8 cellular contexts compared by ENCODE assay signal in the genomic region with DNA sequence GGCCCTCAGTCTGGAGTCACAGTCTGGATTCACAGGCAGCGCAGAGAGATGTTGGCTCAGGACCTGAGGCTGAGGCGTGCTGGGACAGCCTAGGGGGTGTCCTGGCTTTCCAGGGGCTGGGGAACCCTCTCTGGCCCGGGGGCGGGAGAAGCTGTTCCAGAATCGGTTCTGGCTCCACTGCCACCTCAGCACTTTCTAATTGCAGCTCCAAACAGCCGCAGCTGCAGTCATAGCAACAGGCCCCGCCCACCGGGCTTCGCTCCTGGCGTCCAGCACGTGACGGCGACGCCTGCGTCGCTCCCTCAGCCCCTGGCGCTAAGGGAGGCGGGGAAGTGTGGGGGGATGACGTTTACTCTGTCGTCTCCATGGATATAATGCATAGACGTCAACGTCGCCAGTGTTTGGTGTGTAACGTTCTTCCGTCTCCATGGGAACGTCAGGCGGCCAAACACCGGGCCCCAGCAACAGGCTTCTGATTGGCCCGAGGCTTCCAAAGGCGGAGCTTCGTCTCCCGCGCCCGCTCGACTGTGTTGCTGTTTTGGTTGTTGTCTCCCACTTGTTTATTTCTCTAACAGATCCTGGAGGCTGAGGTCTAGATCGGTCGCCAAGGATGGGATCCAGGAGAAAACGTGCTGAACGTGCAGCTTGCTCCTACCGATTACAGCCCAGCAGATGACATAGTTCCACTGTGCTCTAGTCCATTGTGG. TPM values are rescaled to one million over a fixed set of nuclear protein-coding genes. Genes with fewer than 3 reads are reported as not detected.
DNase-seq lines count a peak whose midpoint lies in the region; ATAC-seq and TF ChIP-seq lines count a peak whose summit lies in the region.

No MANE protein-coding gene starts in this region.

- peak overlapping the region; percentile 76 for H3K4me3 Mint-ChIP-seq in activated CD4-positive, alpha-beta memory T cell treated with anti-CD3 and anti-CD28 coated beads, Interleukin-2, amount 10 ng/mL, durations not matched to agents 7 days and 5 days

- CTCF ChIA-PET in activated CD4-positive, alpha-beta memory T cell treated with anti-CD3 and anti-CD28 coated beads, Interleukin-2, amount 10 ng/mL, durations not matched to agents 7 days and 5 days (lab: Charles Lee): interaction anchor here (0.6 to 1.9 kb wide), 7 partner anchors 9 to 254 kb away, joined by 3 to 7 read pairs (median 4); no protein-coding TSS in a partner anchor

- H3K27me3 Mint-ChIP-seq in activated CD4-positive, alpha-beta memory T cell treated with anti-CD3 and anti-CD28 coated beads, Interleukin-2, amount 10 ng/mL, durations not matched to agents 7 days and 5 days: peaks cover 44% of the 10 kb centered on the region

- H3K27ac ChIP-seq in C4-2B (peak overlapping the region; percentile 85), dorsolateral prefrontal cortex (peak overlapping the region; percentile 68 to 100 (median 96)), liver (ENCODE audit: low read depth in 1 of 2, low read length in 2 of 2) (peak overlapping the region; percentile 98 to 100)

- H3K9ac ChIP-seq in liver (ENCODE audit: low read depth in 1 of 2, low read length in 2 of 2): peak overlapping the region; percentile 94 to 95

- H3K4me1 Mint-ChIP-seq in activated CD4-positive, alpha-beta memory T cell treated with anti-CD3 and anti-CD28 coated beads, Interleukin-2, amount 10 ng/mL, durations not matched to agents 7 days and 5 days: peaks cover 23% of the 10 kb centered on the region

- H3K4me1 ChIP-seq in liver (ENCODE audit: control insufficient read depth in 4 of 4, insufficient read depth in 4 of 4, low read length in 3 of 4): peaks cover 10 to 27% (median 13%) of the 10 kb centered on the region in 4 donors

- H3K4me3 ChIP-seq in dorsolateral prefrontal cortex: peak overlapping the region; percentile 35 to 78 (median 60)
- peak overlapping the region; percentile 46 to 51 (median 49) for H3K4me3 ChIP-seq in liver (ENCODE audit: low read depth in 1 of 3, low read length in 3 of 3)

- no peaks in the 10 kb centered on the region for H3K9me3 Mint-ChIP-seq in activated CD4-positive, alpha-beta memory T cell treated with anti-CD3 and anti-CD28 coated beads, Interleukin-2, amount 10 ng/mL, durations not matched to agents 7 days and 5 days

- no peaks in the 10 kb centered on the region for H3K9me3 ChIP-seq in liver (ENCODE audit: control insufficient read depth in 4 of 4, low read length in 3 of 4)

- TF ChIP-seq CTCF in C4-2B (conservative IDR thresholded peaks at IDR 0.05) (no peak), dorsolateral prefrontal cortex (IDR thresholded peaks at IDR 0.05 in 54 of 56, conservative IDR thresholded peaks at IDR 0.05 in 2 of 56; ENCODE audit: low read depth in 1 of 56, partially characterized antibody in 56 of 56) (peak in 8 of 56 donors; percentile 5 to 29 (median 18)), liver (IDR thresholded peaks at IDR 0.05; ENCODE audit: low read depth, low read length, missing input control) (no peak)

- H3K27ac Mint-ChIP-seq in activated CD4-positive, alpha-beta memory T cell treated with anti-CD3 and anti-CD28 coated beads, Interleukin-2, amount 10 ng/mL, durations not matched to agents 7 days and 5 days: peak overlapping the region; percentile 68

- TF ChIP-seq RAD21 in liver (IDR thresholded peaks at IDR 0.05): no peak

- no peaks in the 10 kb centered on the region for H3K36me3 ChIP-seq in liver (ENCODE audit: control insufficient read depth in 4 of 4, insufficient read depth in 3 of 4, low read depth in 1 of 4, low read length in 3 of 4)

- intact Hi-C loops in dorsolateral prefrontal cortex (cut with DNase I): loop anchor here (1.0 to 5.0 kb wide), 6 partner anchors 17 to 127 kb away; a partner anchor contains a TSS

- no peaks in the 10 kb centered on the region for H3K27me3 ChIP-seq in dorsolateral prefrontal cortex
- H3K27me3 ChIP-seq in liver (ENCODE audit: control insufficient read depth in 4 of 4, insufficient read depth in 4 of 4, low read length in 3 of 4): no peaks in the 10 kb centered on the region

- ATAC-seq in GM19452 (IDR thresholded peaks at IDR 0.05; ENCODE audit: unreplicated experiment): peak; percentile 97
- peak; percentile 88 for ATAC-seq in HG03575 (IDR thresholded peaks at IDR 0.05; ENCODE audit: extremely low read depth, insufficient number of reproducible peaks, low FRiP score, unreplicated experiment)

- POLR2A ChIA-PET in activated CD4-positive, alpha-beta memory T cell treated with anti-CD3 and anti-CD28 coated beads, Interleukin-2, amount 10 ng/mL, durations not matched to agents 7 days and 5 days (lab: Charles Lee): interaction anchor here (0.6 to 2.3 kb wide), 15 partner anchors 10 to 132 kb away, joined by 3 to 21 read pairs (median 4); a partner anchor contains a TSS

- no peaks in the 10 kb centered on the region for H3K36me3 Mint-ChIP-seq in activated CD4-positive, alpha-beta memory T cell treated with anti-CD3 and anti-CD28 coated beads, Interleukin-2, amount 10 ng/mL, durations not matched to agents 7 days and 5 days (ENCODE audit: low read depth)

- DNase-seq in NCI-H82 (lab: John Stamatoyannopoulos, UW): peak; percentile 99
- peak; percentile 99 for DNase-seq in activated CD4-positive, alpha-beta memory T cell treated with anti-CD3 and anti-CD28 coated beads, Interleukin-2, amount 10 ng/mL, durations not matched to agents 7 days and 5 days
- peak; percentile 97 to 99 (median 98) for DNase-seq in dorsolateral prefrontal cortex
- DNase-seq in stimulated activated CD4-positive, alpha-beta T cell treated with anti-CD3 and anti-CD28 coated beads, Interleukin-4, amount 100 ng/mL, for 1 hour: peak; percentile 99

- WGBS in liver: 1% methylated on average over 40 of the region's 40 CpGs

TF ChIP-seq in liver, 16 proteins besides CTCF, POLR2A, EP300 and RAD21 (continues in another document):
- TF ChIP-seq FOXA2 (IDR thresholded peaks at IDR 0.05): peak; percentile 41
- TF ChIP-seq HNF4G (IDR thresholded peaks at IDR 0.05): no peak
- TF ChIP-seq RXRA (IDR thresholded peaks at IDR 0.05): no peak
- TF ChIP-seq, protein P1, sequence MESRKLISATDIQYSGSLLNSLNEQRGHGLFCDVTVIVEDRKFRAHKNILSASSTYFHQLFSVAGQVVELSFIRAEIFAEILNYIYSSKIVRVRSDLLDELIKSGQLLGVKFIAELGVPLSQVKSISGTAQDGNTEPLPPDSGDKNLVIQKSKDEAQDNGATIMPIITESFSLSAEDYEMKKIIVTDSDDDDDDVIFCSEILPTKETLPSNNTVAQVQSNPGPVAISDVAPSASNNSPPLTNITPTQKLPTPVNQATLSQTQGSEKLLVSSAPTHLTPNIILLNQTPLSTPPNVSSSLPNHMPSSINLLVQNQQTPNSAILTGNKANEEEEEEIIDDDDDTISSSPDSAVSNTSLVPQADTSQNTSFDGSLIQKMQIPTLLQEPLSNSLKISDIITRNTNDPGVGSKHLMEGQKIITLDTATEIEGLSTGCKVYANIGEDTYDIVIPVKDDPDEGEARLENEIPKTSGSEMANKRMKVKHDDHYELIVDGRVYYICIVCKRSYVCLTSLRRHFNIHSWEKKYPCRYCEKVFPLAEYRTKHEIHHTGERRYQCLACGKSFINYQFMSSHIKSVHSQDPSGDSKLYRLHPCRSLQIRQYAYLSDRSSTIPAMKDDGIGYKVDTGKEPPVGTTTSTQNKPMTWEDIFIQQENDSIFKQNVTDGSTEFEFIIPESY (IDR thresholded peaks at IDR 0.05): peak; percentile 31
- TF ChIP-seq FOXA1 (IDR thresholded peaks at IDR 0.05): peak; percentile 9
- TF ChIP-seq EGR1 (IDR thresholded peaks at IDR 0.05; ENCODE audit: low read depth in 2 of 2): peak in 1 of 2 donors; percentile 65
- TF ChIP-seq, protein P2, sequence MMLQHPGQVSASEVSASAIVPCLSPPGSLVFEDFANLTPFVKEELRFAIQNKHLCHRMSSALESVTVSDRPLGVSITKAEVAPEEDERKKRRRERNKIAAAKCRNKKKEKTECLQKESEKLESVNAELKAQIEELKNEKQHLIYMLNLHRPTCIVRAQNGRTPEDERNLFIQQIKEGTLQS (IDR thresholded peaks at IDR 0.05): peak; percentile 51
- no peak for TF ChIP-seq HNF4A (conservative IDR thresholded peaks at IDR 0.05)
- TF ChIP-seq YY1 (IDR thresholded peaks at IDR 0.05): peak; percentile 42
- peak; percentile 79 for TF ChIP-seq SP1 (IDR thresholded peaks at IDR 0.05)
- peak; percentile 86 for TF ChIP-seq TAF1 (conservative IDR thresholded peaks at IDR 0.05)
- peak in 1 of 2 donors; percentile 45 for TF ChIP-seq JUND (IDR thresholded peaks at IDR 0.05)
- TF ChIP-seq, protein P3, sequence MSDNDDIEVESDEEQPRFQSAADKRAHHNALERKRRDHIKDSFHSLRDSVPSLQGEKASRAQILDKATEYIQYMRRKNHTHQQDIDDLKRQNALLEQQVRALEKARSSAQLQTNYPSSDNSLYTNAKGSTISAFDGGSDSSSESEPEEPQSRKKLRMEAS (IDR thresholded peaks at IDR 0.05): peak; percentile 65
- TF ChIP-seq, protein P4, sequence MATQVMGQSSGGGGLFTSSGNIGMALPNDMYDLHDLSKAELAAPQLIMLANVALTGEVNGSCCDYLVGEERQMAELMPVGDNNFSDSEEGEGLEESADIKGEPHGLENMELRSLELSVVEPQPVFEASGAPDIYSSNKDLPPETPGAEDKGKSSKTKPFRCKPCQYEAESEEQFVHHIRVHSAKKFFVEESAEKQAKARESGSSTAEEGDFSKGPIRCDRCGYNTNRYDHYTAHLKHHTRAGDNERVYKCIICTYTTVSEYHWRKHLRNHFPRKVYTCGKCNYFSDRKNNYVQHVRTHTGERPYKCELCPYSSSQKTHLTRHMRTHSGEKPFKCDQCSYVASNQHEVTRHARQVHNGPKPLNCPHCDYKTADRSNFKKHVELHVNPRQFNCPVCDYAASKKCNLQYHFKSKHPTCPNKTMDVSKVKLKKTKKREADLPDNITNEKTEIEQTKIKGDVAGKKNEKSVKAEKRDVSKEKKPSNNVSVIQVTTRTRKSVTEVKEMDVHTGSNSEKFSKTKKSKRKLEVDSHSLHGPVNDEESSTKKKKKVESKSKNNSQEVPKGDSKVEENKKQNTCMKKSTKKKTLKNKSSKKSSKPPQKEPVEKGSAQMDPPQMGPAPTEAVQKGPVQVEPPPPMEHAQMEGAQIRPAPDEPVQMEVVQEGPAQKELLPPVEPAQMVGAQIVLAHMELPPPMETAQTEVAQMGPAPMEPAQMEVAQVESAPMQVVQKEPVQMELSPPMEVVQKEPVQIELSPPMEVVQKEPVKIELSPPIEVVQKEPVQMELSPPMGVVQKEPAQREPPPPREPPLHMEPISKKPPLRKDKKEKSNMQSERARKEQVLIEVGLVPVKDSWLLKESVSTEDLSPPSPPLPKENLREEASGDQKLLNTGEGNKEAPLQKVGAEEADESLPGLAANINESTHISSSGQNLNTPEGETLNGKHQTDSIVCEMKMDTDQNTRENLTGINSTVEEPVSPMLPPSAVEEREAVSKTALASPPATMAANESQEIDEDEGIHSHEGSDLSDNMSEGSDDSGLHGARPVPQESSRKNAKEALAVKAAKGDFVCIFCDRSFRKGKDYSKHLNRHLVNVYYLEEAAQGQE (IDR thresholded peaks at IDR 0.05): peak; percentile 60

RNA-seq across cellular contexts. Expression of a gene that starts 19.7 kb away (rescaled TPM):
- total RNA-seq in activated CD4-positive, alpha-beta memory T cell treated with anti-CD3 and anti-CD28 coated beads, Interleukin-2, amount 10 ng/mL, durations not matched to agents 7 days and 5 days: 10 to 100 TPM; 49.7 to 53.5 TPM
- total RNA-seq in dorsolateral prefrontal cortex (100 to 1,000 TPM in 38 of 120 experiments, 10 to 100 TPM in 81, 1 to 10 TPM in 1; 7.4 to 738 (median 68.8) TPM), liver (10 to 100 TPM; 18.9 to 21.2 TPM)
- polyA plus RNA-seq in liver: 10 to 100 TPM; 13.2 to 82.7 TPM

Comparison
In these comparisons a context has a peak if more than half of its experiments do, and no peak if none do; other contexts are left out.
1. Peak in every context shown above with its lines: DNase-seq, ATAC-seq, H3K4me3 ChIP-seq and H3K27ac ChIP-seq.